8 cellular contexts compared by ENCODE assay signal in the genomic region with DNA sequence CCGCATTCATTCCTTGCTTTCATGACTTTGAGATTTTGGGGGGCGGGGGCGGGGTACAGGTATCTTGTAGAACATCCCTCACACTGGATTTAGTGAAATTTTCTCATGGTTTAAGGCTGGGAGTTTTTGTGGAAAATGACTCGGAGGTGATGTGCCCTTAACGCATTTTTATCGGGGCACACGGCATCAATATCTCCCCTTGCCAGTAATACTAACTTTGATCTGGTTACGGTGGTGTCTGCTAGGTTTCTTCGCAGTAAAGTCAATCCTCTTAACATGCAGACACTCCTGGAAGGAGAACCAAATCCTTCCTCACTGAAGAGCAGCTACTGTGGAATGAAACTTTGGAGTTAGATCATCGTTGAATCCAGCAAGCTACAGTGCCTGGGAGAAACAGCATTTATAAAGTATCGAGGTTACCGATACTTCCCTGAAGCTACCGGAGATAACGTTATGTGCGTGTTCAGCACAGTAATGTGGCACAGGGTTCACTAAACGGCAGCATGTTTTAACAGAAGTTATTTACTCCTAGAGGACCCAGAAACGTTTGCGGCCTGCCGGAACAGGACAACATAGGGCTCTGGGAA. TPM values are rescaled to one million over a fixed set of nuclear protein-coding genes. Genes with fewer than 3 reads are reported as not detected.
DNase-seq lines count a peak whose midpoint lies in the region; ATAC-seq, FAIRE-seq and TF ChIP-seq lines count a peak whose summit lies in the region.

No MANE protein-coding gene starts in this region.

- TF ChIP-seq EP300 in K562 (IDR thresholded peaks at IDR 0.05; ENCODE audit: low read length), result no peak

- H3K36me3 ChIP-seq in K562 (ENCODE audit: control insufficient read depth, insufficient read depth, low read length), result peaks cover 16% of the 10 kb centered on the region; the same call in 2 of the 3 replicates
- no peaks in the 10 kb centered on the region for H3K36me3 ChIP-seq in urinary bladder (ENCODE audit: insufficient read depth)

- H4K20me1 ChIP-seq in K562 (replicated peaks; ENCODE audit: control insufficient read depth, insufficient read depth, low read length), result no peaks in the 10 kb centered on the region

- H3K4me2 ChIP-seq in K562 (ENCODE audit: insufficient read depth, low read length), result peak overlapping the region; percentile 99

- H3K4me1 ChIP-seq in K562 (replicated peaks in 1 of 2; ENCODE audit: control insufficient read depth in 2 of 2, insufficient read depth in 2 of 2, low read length in 2 of 2) (peaks cover 12 to 18% of the 10 kb centered on the region in 2 experiments; a peak in 4 of 5 replicates), urinary bladder (ENCODE audit: insufficient read depth) (no peaks in the 10 kb centered on the region)

- H3K4me1 Mint-ChIP-seq in activated naive CD4-positive, alpha-beta T cell treated with anti-CD3 and anti-CD28 coated beads, Interleukin-2, amount 50 U/mL, for 24 hours, result peaks cover 47% of the 10 kb centered on the region
- H3K4me1 Mint-ChIP-seq in memory B cell, result peaks cover 27% of the 10 kb centered on the region

- CTCF ChIA-PET in K562 (lab: Yijun Ruan, JAX; ENCODE audit: low intra/inter-chr PET ratio), result no interaction called here

- H3K36me3 Mint-ChIP-seq in activated naive CD4-positive, alpha-beta T cell treated with anti-CD3 and anti-CD28 coated beads, Interleukin-2, amount 50 U/mL, for 24 hours, result peaks cover under 1% of the 10 kb centered on the region
- no peaks in the 10 kb centered on the region for H3K36me3 Mint-ChIP-seq in memory B cell

- ATAC-seq in K562 (peak; percentile 15), memory B cell (ENCODE audit: low read depth) (no peak)

- WGBS in K562 (ENCODE audit: insufficient coverage, low coverage, missing lambda C conversion rate), result 9% methylated on average over 19 of the region's 19 CpGs
- WGBS in urinary bladder, result 24% methylated on average over 19 of the region's 19 CpGs

- no peak for DNase-seq in activated naive CD4-positive, alpha-beta T cell treated with anti-CD3 and anti-CD28 coated beads, Interleukin-2, amount 50 U/mL, for 16 hours
- DNase-seq in K562 (ENCODE audit: extremely low read depth in 1 of 4, low spot score in 3 of 4), result no peak
- no peak for DNase-seq in memory B cell (ENCODE audit: low spot score in 2 of 2)
- no peak for DNase-seq in SHP77 (lab: John Stamatoyannopoulos, UW)
- no peak for DNase-seq in Ammon's horn (ENCODE audit: low spot score)
- DNase-seq in effector CD8-positive, alpha-beta T cell (lab: John Stamatoyannopoulos, UW), result no peak

- peak overlapping the region; percentile 98 for H3K4me3 Mint-ChIP-seq in activated naive CD4-positive, alpha-beta T cell treated with anti-CD3 and anti-CD28 coated beads, Interleukin-2, amount 50 U/mL, for 24 hours
- peak overlapping the region; percentile 99 for H3K4me3 Mint-ChIP-seq in memory B cell

- no peaks in the 10 kb centered on the region for H3K27me3 ChIP-seq in K562 (ENCODE audit: control insufficient read depth in 2 of 2, insufficient read depth in 2 of 2, low read length in 2 of 2)

- H3K79me2 ChIP-seq in K562 (ENCODE audit: control insufficient read depth, insufficient read depth, low read length), result peaks cover 46% of the 10 kb centered on the region

- H3K27me3 Mint-ChIP-seq in activated naive CD4-positive, alpha-beta T cell treated with anti-CD3 and anti-CD28 coated beads, Interleukin-2, amount 50 U/mL, for 24 hours, result no peaks in the 10 kb centered on the region
- H3K27me3 Mint-ChIP-seq in memory B cell, result no peaks in the 10 kb centered on the region

- TF ChIP-seq CTCF in K562 (IDR thresholded peaks at IDR 0.05 in 2 of 3, conservative IDR thresholded peaks at IDR 0.05 in 1 of 3; ENCODE audit: insufficient read depth in 2 of 3, low read depth in 1 of 3, low read length in 3 of 3), result no peak

- no peaks in the 10 kb centered on the region for H3K9me1 ChIP-seq in K562 (ENCODE audit: control insufficient read depth, insufficient read depth, low read length)

- H3K27ac ChIP-seq in K562 (ENCODE audit: extremely low read depth, low read depth, low read length) (peak overlapping the region; percentile 80; the same call in 2 of the 3 replicates), urinary bladder (ENCODE audit: low read depth) (peak overlapping the region; percentile 82)

- H3K27ac Mint-ChIP-seq in activated naive CD4-positive, alpha-beta T cell treated with anti-CD3 and anti-CD28 coated beads, Interleukin-2, amount 50 U/mL, for 24 hours, result peak overlapping the region; percentile 99
- peak overlapping the region; percentile 98 for H3K27ac Mint-ChIP-seq in memory B cell

- in situ Hi-C loops in K562 (cut with MboI), result loop anchor here (5.0 kb wide), 1 partner anchor 213 kb away; the partner anchor contains the start of gene AHCY

- no peaks in the 10 kb centered on the region for H3K9me3 ChIP-seq in K562 (replicated peaks; ENCODE audit: control insufficient read depth, insufficient read depth, low read depth, low read length)

- H3K4me3 ChIP-seq in K562, result peak overlapping the region; percentile 67
- peak overlapping the region; percentile 72 for H3K4me3 ChIP-seq in urinary bladder (ENCODE audit: low read depth, low read length)

- H3K9ac ChIP-seq in K562 (ENCODE audit: insufficient read depth in 1 of 2, low read depth in 2 of 2, low read length in 2 of 2), result peak overlapping the region; percentile 79 to 97

- peak overlapping the region; percentile 96 for H2AFZ ChIP-seq in K562 (ENCODE audit: low read depth, low read length)

- no TSS peak for BruUV-seq in K562 (replicated peaks; lab: Mats Ljungman, UMichigan)

- intact Hi-C loops in K562 (cut with micrococcal nuclease), result loop anchor here (5.0 kb wide), 1 partner anchor 43 kb away; no protein-coding TSS in a partner anchor

- TF ChIP-seq RAD21 in K562 (CRISPR knock-in tag; conservative IDR thresholded peaks at IDR 0.05 in 1 of 2, IDR thresholded peaks at IDR 0.05 in 1 of 2), result no peak

- no peak for FAIRE-seq in K562 (lab: Jason Lieb, UNC)

- H3K9me3 Mint-ChIP-seq in activated naive CD4-positive, alpha-beta T cell treated with anti-CD3 and anti-CD28 coated beads, Interleukin-2, amount 50 U/mL, for 24 hours, result no peaks in the 10 kb centered on the region
- no peaks in the 10 kb centered on the region for H3K9me3 Mint-ChIP-seq in memory B cell

- TF ChIP-seq POLR2A in K562 (conservative IDR thresholded peaks at IDR 0.05), result no peak; the same call in 1 of the 2 replicates

- POLR2A ChIA-PET in K562 (lab: Yijun Ruan, JAX), result interaction anchor here (0.6 to 2.5 kb wide), 9 partner anchors 9 to 215 kb away, joined by 3 to 8 read pairs (median 3); no protein-coding TSS in a partner anchor

TF ChIP-seq in K562, 482 proteins besides CTCF, POLR2A, EP300 and RAD21 (continues in another document):
- TF ChIP-seq MTA1 (IDR thresholded peaks at IDR 0.05; ENCODE audit: borderline replicate concordance), result no peak
- TF ChIP-seq MYBL2 (IDR thresholded peaks at IDR 0.05; ENCODE audit: low read depth), result no peak
- TF ChIP-seq MYBL2 (CRISPR knock-in tag; IDR thresholded peaks at IDR 0.05; ENCODE audit: borderline replicate concordance), result no peak
- 0 out of 2 replicates have a peak, but pooled peaks have one; percentile 20 for TF ChIP-seq CHD2 (IDR thresholded peaks at IDR 0.05; ENCODE audit: low read depth, low read length)

RNA-seq across cellular contexts. Expression of gene DYNLRB1, which starts 1.2 kb away (rescaled TPM):
- total RNA-seq in K562 (2011; cell fraction: chromatin; rRNA removed; ENCODE audit: low replicate concordance), result 29.4 and 46.8 TPM in 2 replicates
- 35.2 and 36.5 TPM in 2 replicates for total RNA-seq in K562 (2011; cell fraction: nucleolus; rRNA removed)
- 46.4 and 65.1 TPM in 2 replicates for total RNA-seq in K562 (2011; cell fraction: nucleoplasm; rRNA removed)
- total RNA-seq in K562 (2014; rRNA removed), result 101 and 142 TPM in 2 replicates
- 87.3 and 121 TPM in 2 replicates for total RNA-seq in K562 (2014; rRNA removed; fragmentation: Illumina TruSeq; extraction: Trizol)
- 135 and 145 TPM in 2 replicates for total RNA-seq in K562 (2015; rRNA removed; fragmentation: Illumina TruSeq; extraction: Trizol)
- total RNA-seq in K562 (2021), result 85.4 and 90.1 TPM in 2 replicates
- 80.2 and 113 TPM in 2 replicates for polyA plus RNA-seq in K562 (2011; rRNA removed)
- 151 and 166 TPM in 2 replicates for polyA plus RNA-seq in K562 (2011; cell fraction: cytosol; rRNA removed)
- polyA plus RNA-seq in K562 (2011; cell fraction: nucleus; rRNA removed), result 83.7 and 95.9 TPM in 2 replicates
- polyA plus RNA-seq in K562 (2012), result 237 and 280 TPM in 2 replicates
- 286 and 358 TPM in 2 replicates for polyA plus RNA-seq in K562 (2014; fragmentation: Illumina TruSeq; extraction: Trizol)
- polyA plus RNA-seq in K562 (2014; fragmentation: Nextera tagmentation; extraction: Ambion mirVana), result 100 to 1,000 TPM; 172 to 191 TPM
- polyA plus RNA-seq in K562 (2014; rRNA removed), result 48.7 and 59.0 TPM in 2 replicates
- 99.1 and 105 TPM in 2 replicates for polyA minus RNA-seq in K562 (2011; rRNA and poly(A)+ RNA removed)
- polyA minus RNA-seq in K562 (2011; cell fraction: cytosol; rRNA and poly(A)+ RNA removed), result 62.2 and 65.4 TPM in 2 replicates
- polyA minus RNA-seq in K562 (2011; cell fraction: nucleus; rRNA and poly(A)+ RNA removed), result 17.4 and 27.9 TPM in 2 replicates
- total RNA-seq in urinary bladder, result 36.2 TPM
- polyA plus RNA-seq in urinary bladder, result 248 TPM

RNA-seq across cellular contexts. Expression of gene MAP1LC3A, which starts 43.5 kb away (rescaled TPM):
- not detected in 2 replicates for total RNA-seq in K562 (2011; cell fraction: chromatin; rRNA removed; ENCODE audit: low replicate concordance)
- total RNA-seq in K562 (2011; cell fraction: nucleolus; rRNA removed), result not detected in 2 replicates
- total RNA-seq in K562 (2011; cell fraction: nucleoplasm; rRNA removed), result not detected in 2 replicates
- total RNA-seq in K562 (2014; rRNA removed) (0.27 TPM in 1 of 2 replicates, not detected in the other), K562 (2014; rRNA removed; fragmentation: Illumina TruSeq; extraction: Trizol) (not detected in 2 replicates), K562 (2015; rRNA removed; fragmentation: Illumina TruSeq; extraction: Trizol) (not detected in 2 replicates), K562 (2021) (0.22 and 0.38 TPM in 2 replicates), urinary bladder (11.4 TPM)
- polyA plus RNA-seq in K562 (2011; rRNA removed) (not detected in 2 replicates), K562 (2014; fragmentation: Illumina TruSeq; extraction: Trizol) (not detected in 2 replicates), K562 (2014; fragmentation: Nextera tagmentation; extraction: Ambion mirVana) (not detected), K562 (2014; rRNA removed) (0.28 TPM in 1 of 2 replicates, not detected in the other), urinary bladder (88.4 TPM)
- polyA plus RNA-seq in K562 (2011; cell fraction: cytosol; rRNA removed), result not detected in 2 replicates
- not detected in 2 replicates for polyA plus RNA-seq in K562 (2011; cell fraction: nucleus; rRNA removed)
- polyA plus RNA-seq in K562 (2012), result 0.07 and 0.57 TPM in 2 replicates
- polyA minus RNA-seq in K562 (2011; rRNA and poly(A)+ RNA removed), result not detected in 2 replicates
- polyA minus RNA-seq in K562 (2011; cell fraction: cytosol; rRNA and poly(A)+ RNA removed), result not detected in 2 replicates
- not detected in 2 replicates for polyA minus RNA-seq in K562 (2011; cell fraction: nucleus; rRNA and poly(A)+ RNA removed)
